8 cellular contexts compared by ENCODE assay signal in genomic region chr7:136114966-136115762, GRCh38.
DNase-seq lines count a peak whose midpoint lies in the region; ATAC-seq and TF ChIP-seq lines count a peak whose summit lies in the region.

No MANE protein-coding gene starts in this region.

- no peaks in the 10 kb centered on the region for H3K4me1 Mint-ChIP-seq in activated CD8-positive, alpha-beta memory T cell treated with anti-CD3 and anti-CD28 coated beads, Interleukin-2, amount 10 ng/mL, durations not matched to agents 7 days and 5 days

- TF ChIP-seq EP300 in suprapubic skin (IDR thresholded peaks at IDR 0.05) = no peak

- no peak overlapping the region for H3K4me3 ChIP-seq in AG09309 (ENCODE audit: control insufficient read depth, low read depth, low read length)
- no peak overlapping the region for H3K4me3 ChIP-seq in fibroblast of pulmonary artery (replicated peaks; ENCODE audit: low read depth, low read length)
- no peak overlapping the region for H3K4me3 ChIP-seq in suprapubic skin

- no peaks in the 10 kb centered on the region for H3K27me3 Mint-ChIP-seq in activated CD8-positive, alpha-beta memory T cell treated with anti-CD3 and anti-CD28 coated beads, Interleukin-2, amount 10 ng/mL, durations not matched to agents 7 days and 5 days

- H3K27ac ChIP-seq in suprapubic skin = no peak overlapping the region

- no peak overlapping the region for H3K4me3 Mint-ChIP-seq in activated CD8-positive, alpha-beta memory T cell treated with anti-CD3 and anti-CD28 coated beads, Interleukin-2, amount 10 ng/mL, durations not matched to agents 7 days and 5 days

- H3K9me3 Mint-ChIP-seq in activated CD8-positive, alpha-beta memory T cell treated with anti-CD3 and anti-CD28 coated beads, Interleukin-2, amount 10 ng/mL, durations not matched to agents 7 days and 5 days (ENCODE audit: low read depth) = no peaks in the 10 kb centered on the region

- TF ChIP-seq POLR2A in GM18505 (IDR thresholded peaks at IDR 0.05; ENCODE audit: borderline replicate concordance, extremely low read depth, insufficient read depth, insufficient read length) (no peak), suprapubic skin (IDR thresholded peaks at IDR 0.05) (no peak)

- no peaks in the 10 kb centered on the region for H3K27me3 ChIP-seq in suprapubic skin

- peak; percentile 79 for TF ChIP-seq CTCF in AG09309 (IDR thresholded peaks at IDR 0.05; ENCODE audit: control insufficient read depth, insufficient read depth, low read depth, low read length, missing control alignments)
- TF ChIP-seq CTCF in fibroblast of pulmonary artery (IDR thresholded peaks at IDR 0.05; ENCODE audit: low read length, missing control alignments) = peak; percentile 74
- TF ChIP-seq CTCF in omental fat pad (IDR thresholded peaks at IDR 0.05) = no peak
- peak in 1 of 2 donors; percentile 28 for TF ChIP-seq CTCF in suprapubic skin (IDR thresholded peaks at IDR 0.05)

- H3K4me1 ChIP-seq in suprapubic skin = no peaks in the 10 kb centered on the region

- ATAC-seq in GM18505 (IDR thresholded peaks at IDR 0.05; ENCODE audit: unreplicated experiment) = peak; percentile 98
- peak; percentile 99 for ATAC-seq in HG02798 (IDR thresholded peaks at IDR 0.05; ENCODE audit: poor library complexity, unreplicated experiment)
- ATAC-seq in activated CD8-positive, alpha-beta memory T cell treated with anti-CD3 and anti-CD28 coated beads, Interleukin-2, amount 10 ng/mL, durations not matched to agents 7 days and 5 days = peak; percentile 53
- peak; percentile 73 for ATAC-seq in omental fat pad (ENCODE audit: low FRiP score)

- H3K36me3 Mint-ChIP-seq in activated CD8-positive, alpha-beta memory T cell treated with anti-CD3 and anti-CD28 coated beads, Interleukin-2, amount 10 ng/mL, durations not matched to agents 7 days and 5 days = no peaks in the 10 kb centered on the region

- H3K9me3 ChIP-seq in suprapubic skin = no peaks in the 10 kb centered on the region

- CTCF ChIA-PET in activated CD8-positive, alpha-beta memory T cell treated with anti-CD3 and anti-CD28 coated beads, Interleukin-2, amount 10 ng/mL, durations not matched to agents 7 days and 5 days (lab: Charles Lee) = interaction anchor here (0.5 to 1.1 kb wide), 4 partner anchors 11 to 1340 kb away, joined by 3 read pairs; no protein-coding TSS in a partner anchor

- no peaks in the 10 kb centered on the region for H3K36me3 ChIP-seq in suprapubic skin

- DNase-seq in AG09309 (ENCODE audit: low read depth) (peak; percentile 11), NCI-H1092 treated with DMSO at 0.1 percent for 48 hours (lab: John Stamatoyannopoulos, UW) (peak; percentile 35), fibroblast of pulmonary artery (ENCODE audit: low read depth) (peak; percentile 58), omental fat pad (ENCODE audit: low spot score) (no peak), suprapubic skin (ENCODE audit: low spot score in 2 of 2) (no peak)
- DNase-seq in activated CD8-positive, alpha-beta memory T cell treated with anti-CD3 and anti-CD28 coated beads, Interleukin-2, amount 10 ng/mL, durations not matched to agents 7 days and 5 days = peak; percentile 63

- WGBS in suprapubic skin = 56% methylated on average over 12 of the region's 21 CpGs

- H3K27ac Mint-ChIP-seq in activated CD8-positive, alpha-beta memory T cell treated with anti-CD3 and anti-CD28 coated beads, Interleukin-2, amount 10 ng/mL, durations not matched to agents 7 days and 5 days = no peak overlapping the region

Comparison
In these comparisons a context has a peak if more than half of its experiments do, and no peak if none do; other contexts are left out.
1. DNase-seq: peak in AG09309 (single experiment), NCI-H1092 treated with DMSO at 0.1 percent for 48 hours (single experiment), activated CD8-positive, alpha-beta memory T cell treated with anti-CD3 and anti-CD28 coated beads, Interleukin-2, amount 10 ng/mL, durations not matched to agents 7 days and 5 days (single experiment) and fibroblast of pulmonary artery (single experiment); none in omental fat pad (single experiment) and suprapubic skin (0 of 2).
2. CTCF ChIP-seq: peak in AG09309 (single experiment) and fibroblast of pulmonary artery (single experiment); none in omental fat pad (0 of 3).
3. Peak in every context shown above with its lines, with median percentiles within 50 percentile points of each other: ATAC-seq.